ENCODE assay signal across 22 cellular contexts in genomic region chr12:114314974-114315720, GRCh38.
"Had no signal": no experiment of that assay in that cellular context is flagged by ENCODE, and none has a peak within 500 bp of the region (broad histone marks: within the 10 kb centered on the region; RNA-seq: fewer than 3 reads in every experiment).

No MANE protein-coding gene starts in this region.

- H3K9me3 ChIP-seq: gastrocnemius medialis, heart right ventricle, left ventricle myocardium inferior, lower lobe of right lung, sigmoid colon, thoracic aorta, transverse colon had no signal

- H3K27ac ChIP-seq: gastrocnemius medialis, left ventricle myocardium inferior, lower lobe of right lung, sigmoid colon, stomach, thoracic aorta, transverse colon had no signal

- H3K27me3 Mint-ChIP-seq: memory B cell had no signal

- H3K9me3 Mint-ChIP-seq: memory B cell, natural killer cell, neural crest cell had no signal

- H3K4me1 Mint-ChIP-seq: memory B cell, natural killer cell, neural crest cell had no signal

- H3K36me3 ChIP-seq: gastrocnemius medialis, heart right ventricle, left ventricle myocardium inferior, lower lobe of right lung, sigmoid colon, stomach, thoracic aorta, transverse colon had no signal

- H3K27me3 ChIP-seq: gastrocnemius medialis, heart right ventricle, sigmoid colon, transverse colon had no signal

- H3K27ac Mint-ChIP-seq: memory B cell, mesothelial cell of epicardium, natural killer cell had no signal

- H3K36me3 Mint-ChIP-seq: memory B cell, mesothelial cell of epicardium, natural killer cell had no signal

- H3K4me3 ChIP-seq: gastrocnemius medialis, heart right ventricle, left ventricle myocardium inferior, lower lobe of right lung, sigmoid colon, skin epidermis, stomach, thoracic aorta, transverse colon had no signal

- H3K4me1 ChIP-seq: gastrocnemius medialis, lower lobe of right lung, sigmoid colon, stomach, transverse colon had no signal

- ATAC-seq: esophagus mucosa, gastrocnemius medialis, lower lobe of right lung, natural killer cell had no signal

- DNase-seq: cortex of kidney; effector memory CD4-positive, alpha-beta T cell; gastrocnemius medialis; heart right ventricle; left ventricle myocardium inferior; lower lobe of right lung; natural killer cell; posterior cingulate gyrus; sigmoid colon; stimulated activated CD4-positive, alpha-beta T cell treated with anti-CD3 and anti-CD28 coated beads, Interleukin-12 subunit alpha, Interleukin-12 subunit beta, amount 100 ng/mL, for 4 hours; stimulated activated naive CD4-positive, alpha-beta T cell; stomach; substantia nigra; transverse colon had no signal

- FAIRE-seq: endometrium, islet of Langerhans had no signal

- H3K4me3 Mint-ChIP-seq: memory B cell, mesothelial cell of epicardium, natural killer cell, neural crest cell had no signal
